ENCODE assay signal across 12 cellular contexts in genomic region chr5:50856720-50857119, GRCh38.
DNase-seq lines count a peak whose midpoint lies in the region; ATAC-seq, FAIRE-seq and TF ChIP-seq lines count a peak whose summit lies in the region.
"Had no signal": no experiment of that assay in that cellular context is flagged by ENCODE, and none has a peak within 500 bp of the region (broad histone marks: within the 10 kb centered on the region; RNA-seq: fewer than 3 reads in every experiment).

No MANE protein-coding gene starts in this region.

- DNase-seq in GM12892 (ENCODE audit: insufficient read length) = no peak
- DNase-seq in OCI-LY7 (ENCODE audit: low spot score) = peak; percentile 85
- no peak for DNase-seq in NK-92 (lab: John Stamatoyannopoulos, UW; ENCODE audit: unreplicated experiment)
- DNase-seq in hippocampal formation (lab: John Stamatoyannopoulos, UW) = no peak
- no peak for DNase-seq in testis
- DNase-seq in stimulated activated CD4-positive, alpha-beta T cell treated with anti-CD3 and anti-CD28 coated beads, Interleukin-2, amount 100 ng/mL, for 24 hours = no peak
- DNase-seq: activated CD8-positive, alpha-beta T cell treated with anti-CD3 and anti-CD28 coated beads for 36 hours; CD8-positive, alpha-beta memory T cell; heart right ventricle had no signal

- peak overlapping the region; percentile 74 for H3K27ac ChIP-seq in OCI-LY7 (ENCODE audit: low read depth, low read length, poor library complexity, severe bottlenecking)
- H3K27ac ChIP-seq in testis = no peak overlapping the region
- H3K27ac ChIP-seq: RWPE1 had no signal

- peak overlapping the region; percentile 88 for H2AFZ ChIP-seq in OCI-LY7 (ENCODE audit: low read length)

- TF ChIP-seq CTCF in OCI-LY7 (conservative IDR thresholded peaks at IDR 0.05; ENCODE audit: low read length) = no peak
- TF ChIP-seq CTCF in testis (IDR thresholded peaks at IDR 0.05) = no peak

- no peaks in the 10 kb centered on the region for H3K27me3 ChIP-seq in testis
- H3K27me3 ChIP-seq: heart right ventricle had no signal

- H3K79me2 ChIP-seq in OCI-LY7 (ENCODE audit: insufficient read depth, low read depth, low read length) = no peaks in the 10 kb centered on the region

- POLR2A ChIA-PET in OCI-LY7 (lab: Charles Lee) = interaction anchor here (1.0 to 1.7 kb wide), 4 partner anchors 8 to 27 kb away, joined by 3 to 6 read pairs (median 4); no protein-coding TSS in a partner anchor

- CTCF ChIA-PET in OCI-LY7 (lab: Charles Lee; ENCODE audit: unreplicated experiment) = no interaction called here

- ATAC-seq in GM21381 (IDR thresholded peaks at IDR 0.05; ENCODE audit: unreplicated experiment) (peak; percentile 60), HG03135 (IDR thresholded peaks at IDR 0.05; ENCODE audit: unreplicated experiment) (peak; percentile 78)
- ATAC-seq: activated CD8-positive, alpha-beta T cell treated with anti-CD3 and anti-CD28 coated beads for 36 hours had no signal

- BruUV-seq in OCI-LY7 (replicated peaks; lab: Mats Ljungman, UMichigan) = no TSS peak

- H3K9me3 ChIP-seq in OCI-LY7 (ENCODE audit: low read length) (peaks cover 5% of the 10 kb centered on the region; the same call in 1 of the 2 replicates), testis (no peaks in the 10 kb centered on the region)
- H3K9me3 ChIP-seq: heart right ventricle had no signal

- H3K4me3 ChIP-seq in OCI-LY7 (ENCODE audit: low read depth, low read length, poor library complexity, severe bottlenecking) (peak overlapping the region; percentile 39), testis (no peak overlapping the region)
- H3K4me3 ChIP-seq: heart right ventricle had no signal

- no peaks in the 10 kb centered on the region for H3K9me2 ChIP-seq in OCI-LY7 (ENCODE audit: insufficient read depth, low read length)

- intact Hi-C loops in OCI-LY7 (cut with micrococcal nuclease; ENCODE audit: unreplicated experiment) (loop anchor here (10.0 kb wide), 1 partner anchor 412 kb away; the partner anchor contains the start of gene EMB), testis (cut with DNase I; ENCODE audit: low total_unique reads) (no loop called here)

- peak; percentile 38 for FAIRE-seq in GM12892 (lab: Jason Lieb, UNC)

- H3K36me3 ChIP-seq in OCI-LY7 (ENCODE audit: insufficient read depth, low read length) (no peaks in the 10 kb centered on the region; the same call in 1 of the 2 replicates), testis (ENCODE audit: low read depth, missing control alignments) (no peaks in the 10 kb centered on the region)
- H3K36me3 ChIP-seq: heart right ventricle had no signal

- H3K4me1 ChIP-seq in OCI-LY7 (ENCODE audit: insufficient read depth, low read length, poor library complexity, severe bottlenecking) (peaks cover 60% of the 10 kb centered on the region), testis (no peaks in the 10 kb centered on the region)

- peak overlapping the region; percentile 66 for H3K4me2 ChIP-seq in OCI-LY7 (ENCODE audit: low read length)

- H4K20me1 ChIP-seq in OCI-LY7 (ENCODE audit: insufficient read depth, low read length) = no peaks in the 10 kb centered on the region

- TF ChIP-seq POLR2A in GM12892 (IDR thresholded peaks at IDR 0.05; ENCODE audit: low read depth, low read length) = no peak
- TF ChIP-seq POLR2A in testis (IDR thresholded peaks at IDR 0.05) = no peak

- 64 to 76% methylated on average over 2 of the region's 2 CpGs for WGBS in testis, 2 donors
